ENCODE assay signal across 9 cellular contexts in the genomic region with DNA sequence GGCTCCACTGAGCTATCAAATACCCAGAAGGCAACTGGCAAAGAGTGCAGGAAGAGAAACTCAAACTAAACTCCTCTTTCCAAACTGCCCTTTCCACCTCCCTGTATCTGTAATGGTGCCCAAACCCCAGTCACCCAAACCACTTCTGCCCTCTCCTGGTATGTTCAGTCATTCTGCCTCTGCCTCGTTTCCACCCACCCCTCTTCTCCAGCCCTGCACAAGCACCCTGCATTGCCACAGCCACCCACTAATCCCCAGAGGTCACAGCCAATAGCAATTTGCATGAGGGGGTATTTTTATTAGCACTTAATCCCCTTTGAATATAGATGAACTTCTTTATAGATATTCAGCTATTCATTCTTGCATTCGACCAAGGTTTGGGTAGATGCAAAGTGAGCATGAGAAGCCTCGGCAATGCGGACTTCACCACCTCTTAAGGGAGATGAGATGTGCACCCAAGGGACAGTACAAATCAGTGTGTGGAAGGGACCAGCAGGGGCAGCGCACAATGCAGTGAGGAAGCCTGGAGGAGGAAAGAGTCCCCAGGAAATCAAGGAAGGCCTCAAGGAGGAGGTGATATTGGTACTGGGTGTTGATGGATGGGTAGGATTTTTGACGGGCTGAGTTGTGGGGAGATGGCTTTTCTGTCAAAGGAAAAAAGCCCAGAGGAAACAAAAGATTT. TPM values are rescaled to one million over a fixed set of nuclear protein-coding genes. Genes with fewer than 3 reads are reported as not detected.
DNase-seq lines count a peak whose midpoint lies in the region; ATAC-seq and TF ChIP-seq lines count a peak whose summit lies in the region.
"Had no signal": no experiment of that assay in that cellular context is flagged by ENCODE, and none has a peak within 500 bp of the region (broad histone marks: within the 10 kb centered on the region; RNA-seq: fewer than 3 reads in every experiment).

No MANE protein-coding gene starts in this region.

- H3K4me3 Mint-ChIP-seq in CD8-positive, alpha-beta T cell = peak overlapping the region; percentile 36

- DNase-seq in CD8-positive, alpha-beta T cell = peak; percentile 35 to 76 (median 61)
- peak; percentile 41 for DNase-seq in GM19238 (ENCODE audit: insufficient read length, low spot score)
- DNase-seq in SW480 (ENCODE audit: low spot score) = peak; percentile 24
- peak; percentile 54 for DNase-seq in choroid plexus epithelial cell (ENCODE audit: low read depth)
- peak; percentile 17 for DNase-seq in mesenchymal stem cell
- DNase-seq in GM19240 (ENCODE audit: insufficient read length, low spot score) = no peak

- no peak overlapping the region for H2AK5ac ChIP-seq in mesenchymal stem cell (ENCODE audit: low read length, severe bottlenecking)

- no peak overlapping the region for H2BK5ac ChIP-seq in mesenchymal stem cell (ENCODE audit: low read depth, low read length, poor library complexity, severe bottlenecking)

- CTCF ChIA-PET in CD8-positive, alpha-beta T cell (lab: Charles Lee) = interaction anchor here (0.6 to 9.8 kb wide), 23 partner anchors 9 to 410 kb away, joined by 3 to 310 read pairs (median 4); a partner anchor contains a TSS

- H3K27me3 Mint-ChIP-seq in CD8-positive, alpha-beta T cell (ENCODE audit: low read depth) = no peaks in the 10 kb centered on the region

- WGBS in mesenchymal stem cell = 80% methylated on average over 5 of the region's 6 CpGs

- no peak overlapping the region for H4K8ac ChIP-seq in mesenchymal stem cell (ENCODE audit: low read length)

- H3K27me3 ChIP-seq in CD8-positive, alpha-beta T cell (ENCODE audit: insufficient read depth, low read length) = no peaks in the 10 kb centered on the region
- peaks cover 52 to 60% of the 10 kb centered on the region in 2 experiments for H3K27me3 ChIP-seq in mesenchymal stem cell (ENCODE audit: control insufficient read depth in 1 of 2, insufficient read depth in 1 of 2, low read length in 2 of 2)
- H3K27me3 ChIP-seq: SJSA1 had no signal

- H3K4me1 ChIP-seq in CD8-positive, alpha-beta T cell (ENCODE audit: insufficient read depth, low read length) = peaks cover 48% of the 10 kb centered on the region
- no peaks in the 10 kb centered on the region for H3K4me1 ChIP-seq in mesenchymal stem cell (ENCODE audit: control insufficient read depth, insufficient read depth, low read depth, low read length)

- TF ChIP-seq CTCF in CD8-positive, alpha-beta T cell (IDR thresholded peaks at IDR 0.05) = peak; percentile 62
- peak; percentile 63 for TF ChIP-seq CTCF in choroid plexus epithelial cell (conservative IDR thresholded peaks at IDR 0.05; ENCODE audit: low read depth, low read length)

- H3K4ac ChIP-seq in mesenchymal stem cell (ENCODE audit: low read depth in 1 of 2, low read length in 2 of 2) = no peak overlapping the region

- no peak overlapping the region for H2BK15ac ChIP-seq in mesenchymal stem cell (ENCODE audit: low read depth, poor library complexity, severe bottlenecking)

- no peaks in the 10 kb centered on the region for H3K36me3 ChIP-seq in CD8-positive, alpha-beta T cell (ENCODE audit: insufficient read depth, low read length)
- no peaks in the 10 kb centered on the region for H3K36me3 ChIP-seq in mesenchymal stem cell (ENCODE audit: control insufficient read depth in 1 of 2, insufficient read depth in 2 of 2, low read depth in 1 of 2, low read length in 2 of 2)
- H3K36me3 ChIP-seq: SJSA1 had no signal

- no peak overlapping the region for H3K4me2 ChIP-seq in mesenchymal stem cell (ENCODE audit: low read length, poor library complexity, severe bottlenecking)

- no peaks in the 10 kb centered on the region for H3K36me3 Mint-ChIP-seq in CD8-positive, alpha-beta T cell

- no peak overlapping the region for H2BK12ac ChIP-seq in mesenchymal stem cell (ENCODE audit: low read length in 2 of 2)

- no peak overlapping the region for H3K23ac ChIP-seq in mesenchymal stem cell (ENCODE audit: low read length in 2 of 2)

- H4K91ac ChIP-seq in mesenchymal stem cell (ENCODE audit: low read length) = no peak overlapping the region

- H3K4me1 Mint-ChIP-seq in CD8-positive, alpha-beta T cell (ENCODE audit: low read depth) = peaks cover 60% of the 10 kb centered on the region

- no peaks in the 10 kb centered on the region for H3K9me3 Mint-ChIP-seq in CD8-positive, alpha-beta T cell

- no peak overlapping the region for H3K14ac ChIP-seq in mesenchymal stem cell (ENCODE audit: low read length in 2 of 2)

- no peaks in the 10 kb centered on the region for H3K9me3 ChIP-seq in CD8-positive, alpha-beta T cell (ENCODE audit: low read length)
- no peaks in the 10 kb centered on the region for H3K9me3 ChIP-seq in mesenchymal stem cell (ENCODE audit: control insufficient read depth, low read length)
- H3K9me3 ChIP-seq: SJSA1 had no signal

- H3K9ac ChIP-seq in mesenchymal stem cell (ENCODE audit: low read length) = no peak overlapping the region

- no peaks in the 10 kb centered on the region for H3K79me1 ChIP-seq in mesenchymal stem cell (replicated peaks; ENCODE audit: low read length, poor library complexity, severe bottlenecking)

- POLR2A ChIA-PET in CD8-positive, alpha-beta T cell (lab: Charles Lee) = interaction anchor here (1.6 to 5.1 kb wide), 3 partner anchors 12 to 29 kb away, joined by 7 to 41 read pairs (median 24); no protein-coding TSS in a partner anchor

- H3K27ac ChIP-seq in CD8-positive, alpha-beta T cell (ENCODE audit: low read depth, low read length) = no peak overlapping the region
- H3K27ac ChIP-seq in mesenchymal stem cell (ENCODE audit: low read length, poor library complexity, severe bottlenecking) = no peak overlapping the region
- H3K27ac ChIP-seq: SJSA1 had no signal

- no peak overlapping the region for H3K4me3 ChIP-seq in CD8-positive, alpha-beta T cell (ENCODE audit: low read depth, low read length)
- H3K4me3 ChIP-seq in choroid plexus epithelial cell (ENCODE audit: low read depth, low read length) (no peak overlapping the region), mesenchymal stem cell (ENCODE audit: insufficient read depth in 1 of 2, low read depth in 1 of 2, low read length in 2 of 2) (no peak overlapping the region)
- H3K4me3 ChIP-seq: SJSA1 had no signal

- H3K18ac ChIP-seq in mesenchymal stem cell (ENCODE audit: low read depth in 1 of 2, low read length in 2 of 2) = no peak overlapping the region

- H2BK120ac ChIP-seq in mesenchymal stem cell (ENCODE audit: low read depth, low read length) = no peak overlapping the region

- no peak overlapping the region for H2AFZ ChIP-seq in mesenchymal stem cell (ENCODE audit: low read depth, low read length)

- intact Hi-C loops in CD8-positive, alpha-beta T cell (cut with DNase I, micrococcal nuclease) = loop anchor here (1.0 to 5.0 kb wide), 4 partner anchors 17 to 295 kb away; a partner anchor contains a TSS

- peak; percentile 98 for ATAC-seq in CD8-positive, alpha-beta T cell
- ATAC-seq in HG03457 (IDR thresholded peaks at IDR 0.05; ENCODE audit: unreplicated experiment) (peak; percentile 81), HG02763 (IDR thresholded peaks at IDR 0.05; ENCODE audit: unreplicated experiment) (no peak)

- H3K27ac Mint-ChIP-seq in CD8-positive, alpha-beta T cell = peak overlapping the region; percentile 28

RNA-seq across cellular contexts. Expression of a gene that starts 12.4 kb away (rescaled TPM):
- total RNA-seq in CD8-positive, alpha-beta T cell = 1 to 10 TPM; 1.1 to 1.7 TPM
- not detected for polyA plus RNA-seq in mesenchymal stem cell (2013, experiment 1 of 2)
- polyA plus RNA-seq in mesenchymal stem cell (2013, experiment 2 of 2) = not detected

RNA-seq across cellular contexts. Expression of a gene that starts 28.6 kb away (rescaled TPM):
- total RNA-seq in CD8-positive, alpha-beta T cell = 10 to 100 TPM; 13.4 to 14.1 TPM
- polyA plus RNA-seq in mesenchymal stem cell (2013, experiment 1 of 2) = 4.4 TPM
- 4.4 TPM for polyA plus RNA-seq in mesenchymal stem cell (2013, experiment 2 of 2)

RNA-seq across cellular contexts. Expression of a gene that starts 29.2 kb away (rescaled TPM):
- total RNA-seq in CD8-positive, alpha-beta T cell = not detected
- not detected for polyA plus RNA-seq in mesenchymal stem cell (2013, experiment 1 of 2)
- not detected for polyA plus RNA-seq in mesenchymal stem cell (2013, experiment 2 of 2)
